In genomic region chr20:63553251-63553932, GRCh38 we compare ENCODE assay signal across 8 cellular contexts. TPM values are rescaled to one million over a fixed set of nuclear protein-coding genes. Genes with fewer than 3 reads are reported as not detected.
A peak's percentile ranks its signal among the peaks of the same experiment; 100 is the strongest.
DNase-seq lines count a peak whose midpoint lies in the region; ATAC-seq lines count a peak whose summit lies in the region.

No MANE protein-coding gene starts in this region.

- peaks cover 5 to 32% of the 10 kb centered on the region in 2 experiments for H3K27me3 ChIP-seq in mesenchymal stem cell (ENCODE audit: control insufficient read depth in 1 of 2, insufficient read depth in 1 of 2, low read length in 2 of 2)

- H2BK5ac ChIP-seq in mesenchymal stem cell (ENCODE audit: low read depth, low read length, poor library complexity, severe bottlenecking): no peak overlapping the region

- H3K4me3 ChIP-seq in mesenchymal stem cell (ENCODE audit: insufficient read depth in 1 of 2, low read depth in 1 of 2, low read length in 2 of 2): peak overlapping the region; percentile 64 to 74

- H3K4me3 Mint-ChIP-seq in activated CD4-positive, alpha-beta memory T cell treated with anti-CD3 and anti-CD28 coated beads for 36 hours: peak overlapping the region; percentile 39

- H3K14ac ChIP-seq in mesenchymal stem cell (ENCODE audit: low read length in 2 of 2): no peak overlapping the region

- H3K27me3 Mint-ChIP-seq in activated CD4-positive, alpha-beta memory T cell treated with anti-CD3 and anti-CD28 coated beads for 36 hours: peaks cover 6% of the 10 kb centered on the region

- H3K4me1 ChIP-seq in mesenchymal stem cell (ENCODE audit: control insufficient read depth, insufficient read depth, low read depth, low read length): peaks cover 24% of the 10 kb centered on the region

- H2AK5ac ChIP-seq in mesenchymal stem cell (ENCODE audit: low read length, severe bottlenecking): no peak overlapping the region

- H2BK12ac ChIP-seq in mesenchymal stem cell (ENCODE audit: low read length in 2 of 2): peak overlapping the region in 1 of 2 experiments; percentile 15

- peak overlapping the region; percentile 48 for H3K9ac ChIP-seq in mesenchymal stem cell (ENCODE audit: low read length)

- peak overlapping the region in 1 of 2 experiments; percentile 87 for H3K23ac ChIP-seq in mesenchymal stem cell (ENCODE audit: low read length in 2 of 2)

- no peaks in the 10 kb centered on the region for H3K9me3 ChIP-seq in mesenchymal stem cell (ENCODE audit: control insufficient read depth, low read length)

- H4K8ac ChIP-seq in mesenchymal stem cell (ENCODE audit: low read length): peak overlapping the region; percentile 84

- peak; percentile 95 for DNase-seq in GM03348 (ENCODE audit: low spot score)
- DNase-seq in NCI-H526 (lab: John Stamatoyannopoulos, UW): peak; percentile 50 to 90
- peak; percentile 94 for DNase-seq in activated CD4-positive, alpha-beta memory T cell treated with anti-CD3 and anti-CD28 coated beads for 36 hours
- DNase-seq in effector CD4-positive, alpha-beta T cell: peak; percentile 91
- peak; percentile 89 for DNase-seq in mesenchymal stem cell
- peak; percentile 71 to 84 for DNase-seq in stimulated activated CD8-positive, alpha-beta memory T cell treated with anti-CD3 and anti-CD28 coated beads, Interleukin-2, amount 100 ng/mL, for 1 hour (ENCODE audit: low read depth in 2 of 2)
- no peak for DNase-seq in COR-L47 (lab: John Stamatoyannopoulos, UW)

- H3K36me3 ChIP-seq in mesenchymal stem cell (ENCODE audit: control insufficient read depth in 1 of 2, insufficient read depth in 2 of 2, low read depth in 1 of 2, low read length in 2 of 2): peaks cover under 1 to 11% of the 10 kb centered on the region in 2 experiments

- H3K27ac ChIP-seq in mesenchymal stem cell (ENCODE audit: low read length, poor library complexity, severe bottlenecking): no peak overlapping the region

- ATAC-seq in HG02763 (IDR thresholded peaks at IDR 0.05; ENCODE audit: unreplicated experiment): peak; percentile 59

- peak overlapping the region; percentile 88 for H3K4me2 ChIP-seq in mesenchymal stem cell (ENCODE audit: low read length, poor library complexity, severe bottlenecking)

- no peak overlapping the region for H3K27ac Mint-ChIP-seq in activated CD4-positive, alpha-beta memory T cell treated with anti-CD3 and anti-CD28 coated beads for 36 hours

- H3K18ac ChIP-seq in mesenchymal stem cell (ENCODE audit: low read depth in 1 of 2, low read length in 2 of 2): peak overlapping the region; percentile 75 to 90

- H3K79me1 ChIP-seq in mesenchymal stem cell (replicated peaks; ENCODE audit: low read length, poor library complexity, severe bottlenecking): no peaks in the 10 kb centered on the region

- H2BK120ac ChIP-seq in mesenchymal stem cell (ENCODE audit: low read depth, low read length): peak overlapping the region; percentile 62

- no peaks in the 10 kb centered on the region for H3K9me3 Mint-ChIP-seq in activated CD4-positive, alpha-beta memory T cell treated with anti-CD3 and anti-CD28 coated beads for 36 hours

- CTCF ChIA-PET in activated CD4-positive, alpha-beta memory T cell treated with anti-CD3 and anti-CD28 coated beads for 36 hours (lab: Charles Lee): interaction anchor here (1.4 kb wide), 1 partner anchor 16 kb away, joined by 10 read pairs; the partner anchor contains the start of gene PTK6

- peak overlapping the region in 1 of 2 experiments; percentile 63 for H3K4ac ChIP-seq in mesenchymal stem cell (ENCODE audit: low read depth in 1 of 2, low read length in 2 of 2)

- POLR2A ChIA-PET in activated CD4-positive, alpha-beta memory T cell treated with anti-CD3 and anti-CD28 coated beads for 36 hours (lab: Charles Lee): interaction anchor here (1.0 kb wide), 1 partner anchor 32 kb away, joined by 4 read pairs; no protein-coding TSS in a partner anchor

- 2% methylated on average over 37 of the region's 37 CpGs for WGBS in mesenchymal stem cell

- H3K36me3 Mint-ChIP-seq in activated CD4-positive, alpha-beta memory T cell treated with anti-CD3 and anti-CD28 coated beads for 36 hours: no peaks in the 10 kb centered on the region

- H3K4me1 Mint-ChIP-seq in activated CD4-positive, alpha-beta memory T cell treated with anti-CD3 and anti-CD28 coated beads for 36 hours (ENCODE audit: low read depth): peaks cover 11% of the 10 kb centered on the region

- H2BK15ac ChIP-seq in mesenchymal stem cell (ENCODE audit: low read depth, poor library complexity, severe bottlenecking): peak overlapping the region; percentile 91

- no peak overlapping the region for H4K91ac ChIP-seq in mesenchymal stem cell (ENCODE audit: low read length)

- intact Hi-C loops in activated CD4-positive, alpha-beta memory T cell treated with anti-CD3 and anti-CD28 coated beads for 36 hours (cut with micrococcal nuclease): loop anchor here (1.0 to 2.0 kb wide), 3 partner anchors 16 to 81 kb away; partner anchors contain the start of genes PPDPF and PTK6

- H2AFZ ChIP-seq in mesenchymal stem cell (ENCODE audit: low read depth, low read length): no peak overlapping the region

RNA-seq across cellular contexts. Expression of gene FNDC11, which starts 0.6 kb away (rescaled TPM):
- under 1 TPM; 0.55 to 0.61 TPM for total RNA-seq in activated CD4-positive, alpha-beta memory T cell treated with anti-CD3 and anti-CD28 coated beads for 36 hours
- polyA plus RNA-seq in mesenchymal stem cell (2013, experiment 1 of 2): 0.91 TPM
- polyA plus RNA-seq in mesenchymal stem cell (2013, experiment 2 of 2): 0.79 TPM

RNA-seq across cellular contexts. Expression of gene SRMS, which starts 5.8 kb away (rescaled TPM):
- not detected for total RNA-seq in activated CD4-positive, alpha-beta memory T cell treated with anti-CD3 and anti-CD28 coated beads for 36 hours
- not detected for polyA plus RNA-seq in mesenchymal stem cell (2013, experiment 1 of 2)
- not detected for polyA plus RNA-seq in mesenchymal stem cell (2013, experiment 2 of 2)

RNA-seq across cellular contexts. Expression of gene PTK6, which starts 16.2 kb away (rescaled TPM):
- under 1 TPM; 0.34 to 0.78 TPM for total RNA-seq in activated CD4-positive, alpha-beta memory T cell treated with anti-CD3 and anti-CD28 coated beads for 36 hours
- not detected for polyA plus RNA-seq in mesenchymal stem cell (2013, experiment 1 of 2)
- polyA plus RNA-seq in mesenchymal stem cell (2013, experiment 2 of 2): not detected

RNA-seq across cellular contexts. Expression of gene HELZ2, which starts 20.6 kb away (rescaled TPM):
- total RNA-seq in activated CD4-positive, alpha-beta memory T cell treated with anti-CD3 and anti-CD28 coated beads for 36 hours: 10 to 100 TPM; 28.5 to 32.2 TPM
- polyA plus RNA-seq in mesenchymal stem cell (2013, experiment 1 of 2): 8.0 TPM
- polyA plus RNA-seq in mesenchymal stem cell (2013, experiment 2 of 2): 7.9 TPM

RNA-seq across cellular contexts. Expression of gene PPDPF, which starts 32.8 kb away (rescaled TPM):
- 100 to 1,000 TPM; 191 to 201 TPM for total RNA-seq in activated CD4-positive, alpha-beta memory T cell treated with anti-CD3 and anti-CD28 coated beads for 36 hours
- polyA plus RNA-seq in mesenchymal stem cell (2013, experiment 1 of 2): 333 TPM
- 331 TPM for polyA plus RNA-seq in mesenchymal stem cell (2013, experiment 2 of 2)
